ENCODE assay signal across 14 cellular contexts in the genomic region with DNA sequence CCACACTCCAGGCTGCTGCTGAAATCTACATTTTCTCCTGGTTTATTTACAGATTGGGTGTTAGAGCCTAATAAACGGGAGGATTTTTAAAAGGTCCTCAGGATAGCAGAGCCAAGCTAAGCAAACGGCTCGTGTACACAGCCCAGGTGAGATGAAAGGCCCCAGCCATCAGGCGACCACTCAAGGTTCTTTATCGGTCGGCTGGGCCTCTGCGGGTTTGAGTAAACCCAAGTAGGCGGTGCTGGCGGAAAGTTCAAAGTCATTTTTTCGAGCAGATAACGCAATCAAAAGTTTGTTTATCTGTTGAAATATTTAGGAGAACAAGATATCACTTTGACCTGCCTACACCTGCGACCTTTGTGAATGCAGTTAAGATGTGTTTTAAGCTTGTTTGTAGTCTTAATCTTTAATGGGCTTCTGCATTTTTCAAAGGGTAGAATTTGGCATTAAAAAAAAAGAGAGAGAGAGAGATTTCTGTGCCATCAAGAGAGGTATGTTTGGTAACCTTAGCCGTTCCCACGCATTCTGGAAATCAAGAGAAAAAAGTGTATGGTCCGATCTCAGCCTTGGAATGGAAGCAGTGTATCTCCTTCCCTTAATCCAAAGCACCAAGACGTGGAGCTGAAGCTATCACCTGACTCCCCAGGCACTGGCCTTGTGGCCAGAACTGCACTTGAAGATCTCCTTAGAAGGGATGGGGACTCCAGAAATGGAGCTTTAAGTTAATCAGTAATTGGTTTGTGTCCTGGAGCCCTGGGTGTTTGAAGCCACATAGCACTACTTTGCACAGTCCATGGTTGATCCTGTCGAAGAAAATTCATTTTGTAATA.
"Had no signal": no experiment of that assay in that cellular context is flagged by ENCODE, and none has a peak within 500 bp of the region (broad histone marks: within the 10 kb centered on the region; RNA-seq: fewer than 3 reads in every experiment).

No MANE protein-coding gene starts in this region.

- H3K9me3 ChIP-seq: thyroid gland, uterus had no signal

- DNase-seq: activated CD4-positive, alpha-beta T cell treated with anti-CD3 and anti-CD28 coated beads, Interleukin-2, amount 10 ng/mL, durations not matched to agents 7 days and 5 days; activated CD4-positive, CD25-positive, alpha-beta regulatory T cell; activated CD8-positive, alpha-beta memory T cell treated with anti-CD3 and anti-CD28 coated beads for 24 hours; activated naive CD8-positive, alpha-beta T cell treated with anti-CD3 and anti-CD28 coated beads, Interleukin-2, amount 10 ng/mL, durations not matched to agents 7 days and 5 days; cerebellar nuclear complex; effector memory CD4-positive, alpha-beta T cell; head of caudate nucleus; naive B cell; posterior cingulate gyrus; retina; thyroid gland; uterus had no signal

- H3K4me1 ChIP-seq: thyroid gland, uterus had no signal

- H3K4me1 Mint-ChIP-seq: activated CD4-positive, alpha-beta T cell treated with anti-CD3 and anti-CD28 coated beads, Interleukin-2, amount 10 ng/mL, durations not matched to agents 7 days and 5 days; activated naive CD8-positive, alpha-beta T cell treated with anti-CD3 and anti-CD28 coated beads, Interleukin-2, amount 10 ng/mL, durations not matched to agents 7 days and 5 days; naive B cell; stimulated activated effector memory CD8-positive, alpha-beta T cell treated with anti-CD3 and anti-CD28 coated beads, Interleukin-12 subunit alpha, Interleukin-12 subunit beta, amount 100 ng/mL, for 72 hours had no signal

- H3K4me3 ChIP-seq: thyroid gland, uterus had no signal

- H3K27ac Mint-ChIP-seq: activated CD4-positive, alpha-beta T cell treated with anti-CD3 and anti-CD28 coated beads, Interleukin-2, amount 10 ng/mL, durations not matched to agents 7 days and 5 days; activated naive CD8-positive, alpha-beta T cell treated with anti-CD3 and anti-CD28 coated beads, Interleukin-2, amount 10 ng/mL, durations not matched to agents 7 days and 5 days; naive B cell; stimulated activated effector memory CD8-positive, alpha-beta T cell treated with anti-CD3 and anti-CD28 coated beads, Interleukin-12 subunit alpha, Interleukin-12 subunit beta, amount 100 ng/mL, for 72 hours had no signal

- H3K27ac ChIP-seq: epithelial cell of prostate, thyroid gland, uterus had no signal

- H3K36me3 Mint-ChIP-seq: activated naive CD8-positive, alpha-beta T cell treated with anti-CD3 and anti-CD28 coated beads, Interleukin-2, amount 10 ng/mL, durations not matched to agents 7 days and 5 days; naive B cell; stimulated activated effector memory CD8-positive, alpha-beta T cell treated with anti-CD3 and anti-CD28 coated beads, Interleukin-12 subunit alpha, Interleukin-12 subunit beta, amount 100 ng/mL, for 72 hours had no signal

- H3K4me3 Mint-ChIP-seq: activated CD4-positive, alpha-beta T cell treated with anti-CD3 and anti-CD28 coated beads, Interleukin-2, amount 10 ng/mL, durations not matched to agents 7 days and 5 days; activated naive CD8-positive, alpha-beta T cell treated with anti-CD3 and anti-CD28 coated beads, Interleukin-2, amount 10 ng/mL, durations not matched to agents 7 days and 5 days; naive B cell; stimulated activated effector memory CD8-positive, alpha-beta T cell treated with anti-CD3 and anti-CD28 coated beads, Interleukin-12 subunit alpha, Interleukin-12 subunit beta, amount 100 ng/mL, for 72 hours had no signal

- H3K27me3 Mint-ChIP-seq: activated CD4-positive, alpha-beta T cell treated with anti-CD3 and anti-CD28 coated beads, Interleukin-2, amount 10 ng/mL, durations not matched to agents 7 days and 5 days had no signal

- H3K36me3 ChIP-seq: thyroid gland, uterus had no signal

- H3K27me3 ChIP-seq: thyroid gland, uterus had no signal

- H3K9me3 Mint-ChIP-seq: activated CD4-positive, alpha-beta T cell treated with anti-CD3 and anti-CD28 coated beads, Interleukin-2, amount 10 ng/mL, durations not matched to agents 7 days and 5 days; stimulated activated effector memory CD8-positive, alpha-beta T cell treated with anti-CD3 and anti-CD28 coated beads, Interleukin-12 subunit alpha, Interleukin-12 subunit beta, amount 100 ng/mL, for 72 hours had no signal
